Comparison of ENCODE assay signal across 21 cellular contexts in genomic region chr16:86626966-86627365, GRCh38. TPM values are rescaled to one million over a fixed set of nuclear protein-coding genes. Genes with fewer than 3 reads are reported as not detected.
DNase-seq lines count a peak whose midpoint lies in the region; ATAC-seq and TF ChIP-seq lines count a peak whose summit lies in the region.
"Had no signal": no experiment of that assay in that cellular context is flagged by ENCODE, and none has a peak within 500 bp of the region (broad histone marks: within the 10 kb centered on the region; RNA-seq: fewer than 3 reads in every experiment).

No MANE protein-coding gene starts in this region.

- H3K4ac ChIP-seq in IMR-90 (ENCODE audit: low read depth, low read length) = no peak overlapping the region

- H3K4me3 ChIP-seq in IMR-90 (ENCODE audit: insufficient read depth, low read depth, low read length) (no peak overlapping the region), astrocyte of the spinal cord (ENCODE audit: low read depth, low read length) (no peak overlapping the region), upper lobe of right lung (no peak overlapping the region)
- H3K4me3 ChIP-seq: BLaER1, GM23338 had no signal

- H3K79me1 ChIP-seq in IMR-90 (ENCODE audit: low read depth in 1 of 2, low read length in 2 of 2) = no peaks in the 10 kb centered on the region

- no peak for ATAC-seq in IMR-90 (ENCODE audit: low read depth)
- ATAC-seq in upper lobe of right lung = no peak
- ATAC-seq in stimulated activated naive B cell treated with anti-CD40 and anti-IgM and Interleukin-4, amounts not matched to agents 10 μg/mL and 1 μg/mL and 100 μg/mL, for 72 hours (replicated peaks) = no peak
- ATAC-seq in stimulated activated naive CD8-positive, alpha-beta T cell treated with anti-CD3 and anti-CD28 coated beads, Interleukin-15, Interleukin-2, amounts not matched to agents 100 U/mL and 50 U/mL, for 24 hours = no peak
- ATAC-seq: GM23338 had no signal

- H3K9me3 ChIP-seq in IMR-90 (ENCODE audit: control insufficient read depth, insufficient read depth, low read length) (no peaks in the 10 kb centered on the region), upper lobe of right lung (no peaks in the 10 kb centered on the region)
- H3K9me3 ChIP-seq: BLaER1, SK-N-SH had no signal

- H4K5ac ChIP-seq in IMR-90 (ENCODE audit: low read depth, low read length) = no peak overlapping the region

- WGBS in IMR-90 (ENCODE audit: extremely low coverage in 2 of 2, insufficient read length in 1 of 2), 2 experiments = 100% methylated on average over 5 of the region's 8 CpGs; no CpG with 5 or more reads in 1 of the 2 experiments

- no peak overlapping the region for H3K4me3 Mint-ChIP-seq in stimulated activated naive B cell treated with anti-CD40 and anti-IgM and Interleukin-4, amounts not matched to agents 10 μg/mL and 1 μg/mL and 100 μg/mL, for 72 hours
- H3K4me3 Mint-ChIP-seq: CD4-positive, alpha-beta T cell; GM23338 had no signal

- CTCF ChIA-PET in IMR-90 (lab: Yijun Ruan, JAX) = no interaction called here

- no peak overlapping the region for H2BK20ac ChIP-seq in IMR-90 (ENCODE audit: low read depth, low read length)

- peaks cover 7% of the 10 kb centered on the region; the same call in 1 of the 2 replicates for H3K9me1 ChIP-seq in IMR-90 (ENCODE audit: insufficient read depth, low read length)

- H3K9ac ChIP-seq in IMR-90 (ENCODE audit: low read depth, low read length) = no peak overlapping the region
- H3K9ac ChIP-seq: BLaER1, SK-N-SH had no signal

- H3K4me1 ChIP-seq in IMR-90 (ENCODE audit: control insufficient read depth, insufficient read depth, low read length) (peaks cover 2% of the 10 kb centered on the region; the same call in 1 of the 2 replicates), upper lobe of right lung (no peaks in the 10 kb centered on the region)

- no peak overlapping the region for H4K8ac ChIP-seq in IMR-90 (ENCODE audit: low read depth in 2 of 2, low read length in 2 of 2)

- intact Hi-C loops in IMR-90 (cut with micrococcal nuclease) = no loop called here
- intact Hi-C loops in upper lobe of right lung (cut with DNase I) = no loop called here

- DNase-seq in IMR-90 (no peak), astrocyte of the spinal cord (ENCODE audit: low read depth, low spot score) (peak; percentile 23), kidney tubule cell (ENCODE audit: low spot score) (peak; percentile 3), upper lobe of right lung (peak; percentile 40)
- DNase-seq in activated naive CD4-positive, alpha-beta T cell (lab: John Stamatoyannopoulos, UW) = no peak
- no peak for DNase-seq in stimulated activated naive B cell treated with anti-CD40 and anti-IgM and Interleukin-4, amounts not matched to agents 10 μg/mL and 1 μg/mL and 100 μg/mL, for 72 hours
- no peak for DNase-seq in stimulated activated naive CD8-positive, alpha-beta T cell treated with anti-CD3 and anti-CD28 coated beads, Interleukin-15, Interleukin-2, amounts not matched to agents 100 U/mL and 50 U/mL, for 24 hours
- DNase-seq: CD4-positive, alpha-beta T cell; COR-L47; DMS 273 treated with DMSO at 0.1 percent for 48 hours; DMS79 treated with DMSO at 0.1 percent for 48 hours; HCEC 1CT; NCI-H1105; NCI-H2081; NCI-H2171; NCI-H446; NCI-H526; SIG-M5; SK-N-SH had no signal

- no peak for TF ChIP-seq POLR2A in IMR-90 (IDR thresholded peaks at IDR 0.05; ENCODE audit: low read depth, low read length)

- no peak overlapping the region for H3K27ac ChIP-seq in IMR-90 (ENCODE audit: insufficient read depth, low read length)
- H3K27ac ChIP-seq in upper lobe of right lung = no peak overlapping the region
- H3K27ac ChIP-seq: BLaER1 had no signal

- no peak overlapping the region for H4K91ac ChIP-seq in IMR-90 (ENCODE audit: insufficient read depth, low read depth, low read length)

- in situ Hi-C loops in IMR-90 (cut with MboI; ENCODE audit: low sequenced_read_pairs) (no loop called here), astrocyte of the spinal cord (cut with HindIII; ENCODE audit: low sequenced_read_pairs) (no loop called here)

- dilution Hi-C loops in IMR-90 (cut with HindIII; ENCODE audit: low sequenced_read_pairs, unreplicated experiment) = no loop called here

- no peaks in the 10 kb centered on the region for H3K36me3 ChIP-seq in IMR-90 (ENCODE audit: control insufficient read depth, insufficient read depth, low read length)
- H3K36me3 ChIP-seq in upper lobe of right lung = no peaks in the 10 kb centered on the region
- H3K36me3 ChIP-seq: BLaER1 had no signal

- H3K27me3 ChIP-seq in IMR-90 (ENCODE audit: control insufficient read depth, insufficient read depth, low read length) = no peaks in the 10 kb centered on the region
- no peaks in the 10 kb centered on the region for H3K27me3 ChIP-seq in upper lobe of right lung
- H3K27me3 ChIP-seq: BLaER1 had no signal

- no peaks in the 10 kb centered on the region for H3K9me3 Mint-ChIP-seq in stimulated activated naive B cell treated with anti-CD40 and anti-IgM and Interleukin-4, amounts not matched to agents 10 μg/mL and 1 μg/mL and 100 μg/mL, for 72 hours
- H3K9me3 Mint-ChIP-seq: CD4-positive, alpha-beta T cell; GM23338 had no signal

- H3K18ac ChIP-seq in IMR-90 (ENCODE audit: low read depth, low read length) = no peak overlapping the region

- TF ChIP-seq RAD21 in IMR-90 (IDR thresholded peaks at IDR 0.05; ENCODE audit: low read length) = no peak

- no peak overlapping the region for H2BK5ac ChIP-seq in IMR-90 (ENCODE audit: low read depth, low read length, poor library complexity, severe bottlenecking)

- H3K56ac ChIP-seq in IMR-90 (ENCODE audit: extremely low read depth, insufficient read depth, low read length) = no peak overlapping the region

- H2AK5ac ChIP-seq in IMR-90 (ENCODE audit: low read depth, low read length) = peak overlapping the region; percentile 28; the same call in 1 of the 2 replicates

- peak overlapping the region; percentile 33; the same call in 1 of the 2 replicates for H2BK120ac ChIP-seq in IMR-90 (ENCODE audit: low read depth, low read length)

- H3K14ac ChIP-seq in IMR-90 (replicated peaks; ENCODE audit: low read depth, low read length) = peak overlapping the region; percentile 57

- H4K20me1 ChIP-seq in IMR-90 (ENCODE audit: insufficient read depth, low read length) = no peaks in the 10 kb centered on the region
- H4K20me1 ChIP-seq: BLaER1 had no signal

- no TSS peak for BruUV-seq in IMR-90 (replicated peaks; lab: Mats Ljungman, UMichigan)

- H3K36me3 Mint-ChIP-seq in stimulated activated naive B cell treated with anti-CD40 and anti-IgM and Interleukin-4, amounts not matched to agents 10 μg/mL and 1 μg/mL and 100 μg/mL, for 72 hours = no peaks in the 10 kb centered on the region

- H3K27me3 Mint-ChIP-seq in stimulated activated naive B cell treated with anti-CD40 and anti-IgM and Interleukin-4, amounts not matched to agents 10 μg/mL and 1 μg/mL and 100 μg/mL, for 72 hours = peaks cover 15 to 27% of the 10 kb centered on the region in 2 donors

- no peak overlapping the region for H2AFZ ChIP-seq in IMR-90 (replicated peaks; ENCODE audit: low read length, poor library complexity)
- H2AFZ ChIP-seq: GM23338 had no signal

- H3K23ac ChIP-seq in IMR-90 (ENCODE audit: low read depth, low read length) = no peak overlapping the region

- TF ChIP-seq CTCF in IMR-90 (conservative IDR thresholded peaks at IDR 0.05; ENCODE audit: low read depth, low read length) (no peak), astrocyte of the spinal cord (IDR thresholded peaks at IDR 0.05; ENCODE audit: low read depth, low read length) (no peak), upper lobe of right lung (IDR thresholded peaks at IDR 0.05) (no peak)

- H2BK15ac ChIP-seq in IMR-90 (ENCODE audit: low read depth, low read length) = no peak overlapping the region

- no peak overlapping the region for H3K27ac Mint-ChIP-seq in stimulated activated naive B cell treated with anti-CD40 and anti-IgM and Interleukin-4, amounts not matched to agents 10 μg/mL and 1 μg/mL and 100 μg/mL, for 72 hours
- H3K27ac Mint-ChIP-seq: CD4-positive, alpha-beta T cell; GM23338 had no signal

- POLR2A ChIA-PET in IMR-90 (lab: Charles Lee; ENCODE audit: unreplicated experiment) = no interaction called here

- peaks cover 0 to 5% of the 10 kb centered on the region in 2 donors for H3K4me1 Mint-ChIP-seq in stimulated activated naive B cell treated with anti-CD40 and anti-IgM and Interleukin-4, amounts not matched to agents 10 μg/mL and 1 μg/mL and 100 μg/mL, for 72 hours
- H3K4me1 Mint-ChIP-seq: GM23338 had no signal

- H2AK9ac ChIP-seq in IMR-90 (replicated peaks; ENCODE audit: low read depth, low read length, poor library complexity) = no peak overlapping the region

- H3K4me2 ChIP-seq in IMR-90 (ENCODE audit: low read depth, low read length) = no peak overlapping the region
- H3K4me2 ChIP-seq: BLaER1, GM23338, SK-N-SH had no signal

TF ChIP-seq in IMR-90, 13 proteins besides CTCF, POLR2A, EP300 and RAD21:
- TF ChIP-seq CHD1 (IDR thresholded peaks at IDR 0.05; ENCODE audit: low read depth, low read length) (no peak), MAFK (IDR thresholded peaks at IDR 0.05; ENCODE audit: low read depth, low read length) (no peak), MAZ (IDR thresholded peaks at IDR 0.05; ENCODE audit: borderline replicate concordance, low read depth, low read length) (no peak)

RNA-seq across cellular contexts. Expression of gene FOXL1, which starts 48.6 kb away (rescaled TPM):
- total RNA-seq in IMR-90 (2012; rRNA removed) (15.2 and 23.9 TPM in 2 replicates), upper lobe of right lung (0.81 TPM)
- 25.8 and 29.9 TPM in 2 replicates for polyA plus RNA-seq in IMR-90 (2012; rRNA removed)
- 59.6 and 70.0 TPM in 2 replicates for polyA plus RNA-seq in IMR-90 (2012; cell fraction: cytosol; rRNA removed)
- polyA plus RNA-seq in IMR-90 (2012; cell fraction: nucleus; rRNA removed; ENCODE audit: low replicate concordance) = 22.9 and 59.6 TPM in 2 replicates
- total RNA-seq: CD4-positive, alpha-beta T cell had no signal
- polyA plus RNA-seq: GM23338 had no signal

Comparison
In these comparisons a context has a peak if more than half of its experiments do, and no peak if none do; other contexts are left out.
1. DNase-seq: peak in astrocyte of the spinal cord (single experiment), kidney tubule cell (single experiment) and upper lobe of right lung (single experiment); none in IMR-90 (single experiment), activated naive CD4-positive, alpha-beta T cell (0 of 4), stimulated activated naive B cell treated with anti-CD40 and anti-IgM and Interleukin-4, amounts not matched to agents 10 μg/mL and 1 μg/mL and 100 μg/mL, for 72 hours (single experiment) and stimulated activated naive CD8-positive, alpha-beta T cell treated with anti-CD3 and anti-CD28 coated beads, Interleukin-15, Interleukin-2, amounts not matched to agents 100 U/mL and 50 U/mL, for 24 hours (single experiment).